ENCODE assay signal across 8 cellular contexts in the genomic region with DNA sequence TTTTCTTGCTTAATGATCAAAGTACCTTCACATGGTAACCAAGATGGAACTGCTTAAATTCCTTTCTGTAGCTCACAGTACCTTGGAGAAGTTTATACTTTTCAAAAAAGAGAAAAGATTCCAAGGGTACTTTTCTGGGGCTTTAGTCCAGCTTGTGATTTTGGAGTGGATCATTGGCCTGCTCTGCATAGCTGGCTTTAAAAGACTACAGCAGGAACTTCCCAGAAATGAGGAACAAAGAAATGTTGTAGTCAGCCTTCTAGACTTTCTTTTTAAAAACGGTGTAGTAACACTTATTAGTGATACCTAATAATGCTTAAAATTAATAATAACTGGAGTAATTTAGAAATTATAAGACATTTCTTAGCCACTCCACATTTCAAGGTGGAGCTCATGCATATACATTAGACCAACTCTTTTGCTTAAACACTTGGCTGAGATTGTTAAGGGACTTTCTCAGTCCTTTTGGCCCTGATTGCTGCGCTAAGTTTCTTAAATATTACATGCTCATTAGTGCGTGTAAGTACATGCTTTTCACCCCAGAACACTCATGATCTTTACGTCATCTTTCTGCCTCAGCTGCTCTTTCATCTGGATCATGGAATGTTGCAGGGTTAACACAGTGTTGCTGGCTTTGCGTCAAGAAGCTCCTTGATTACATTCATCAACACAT. TPM values are rescaled to one million over a fixed set of nuclear protein-coding genes. Genes with fewer than 3 reads are reported as not detected.
DNase-seq lines count a peak whose midpoint lies in the region; ATAC-seq, FAIRE-seq and TF ChIP-seq lines count a peak whose summit lies in the region.

No MANE protein-coding gene starts in this region.

- H3K9me3 Mint-ChIP-seq in Calu3 (ENCODE audit: low read depth, unreplicated experiment): no peaks in the 10 kb centered on the region

- no peaks in the 10 kb centered on the region for H3K27me3 Mint-ChIP-seq in Calu3 (ENCODE audit: unreplicated experiment)

- intact Hi-C loops in head of caudate nucleus (cut with DNase I): no loop called here
- intact Hi-C loops in Calu3 (cut with micrococcal nuclease; ENCODE audit: unreplicated experiment): no loop called here

- CTCF ChIA-PET in Calu3 (lab: Charles Lee): no interaction called here

- H3K27ac ChIP-seq in WERI-Rb-1: no peak overlapping the region

- H3K9me3 ChIP-seq in WERI-Rb-1 (ENCODE audit: severe bottlenecking): no peaks in the 10 kb centered on the region

- no peak overlapping the region for H3K27ac Mint-ChIP-seq in Calu3 (ENCODE audit: unreplicated experiment)

- no TSS peak for BruUV-seq in Calu3 (replicated peaks; lab: Mats Ljungman, UMichigan)

- no peak overlapping the region for H3K4me3 Mint-ChIP-seq in Calu3 (ENCODE audit: low read depth, unreplicated experiment)

- peaks cover 12% of the 10 kb centered on the region for H3K36me3 ChIP-seq in WERI-Rb-1

- no peak for TF ChIP-seq POLR2A in GM12891 (IDR thresholded peaks at IDR 0.05; ENCODE audit: low read depth, low read length)

- TF ChIP-seq CTCF in WERI-Rb-1 (IDR thresholded peaks at IDR 0.05; ENCODE audit: low read depth, low read length): no peak
- TF ChIP-seq CTCF in Calu3 (IDR thresholded peaks at IDR 0.05; ENCODE audit: unreplicated experiment): no peak

- H3K4me3 ChIP-seq in WERI-Rb-1 (ENCODE audit: low read depth, low read length): no peak overlapping the region

- H3K36me3 Mint-ChIP-seq in Calu3 (ENCODE audit: insufficient read depth, unreplicated experiment): peaks cover 22% of the 10 kb centered on the region

- no peak for FAIRE-seq in GM12891 (lab: Jason Lieb, UNC)

- ATAC-seq in GM21515 (IDR thresholded peaks at IDR 0.05; ENCODE audit: unreplicated experiment) (peak; percentile 34), HG03442 (IDR thresholded peaks at IDR 0.05; ENCODE audit: unreplicated experiment) (peak; percentile 21)

- no peaks in the 10 kb centered on the region for H3K27me3 ChIP-seq in WERI-Rb-1 (ENCODE audit: insufficient read depth, low read depth, severe bottlenecking)

- no peak for DNase-seq in GM12891 (ENCODE audit: insufficient read length, low spot score)
- DNase-seq in kidney glomerular epithelial cell (lab: John Stamatoyannopoulos, UW): peak; percentile 66
- no peak for DNase-seq in WERI-Rb-1
- DNase-seq in OCI-M2 (lab: John Stamatoyannopoulos, UW; ENCODE audit: unreplicated experiment): no peak
- no peak for DNase-seq in head of caudate nucleus
- DNase-seq in Calu3: no peak

- H3K4me1 Mint-ChIP-seq in Calu3 (ENCODE audit: low read depth, unreplicated experiment): peaks cover 17% of the 10 kb centered on the region

TF ChIP-seq in GM12891, 5 proteins besides CTCF, POLR2A, EP300 and RAD21:
- TF ChIP-seq SPI1 (IDR thresholded peaks at IDR 0.05; ENCODE audit: low read depth, low read length): no peak
- peak; percentile 81 for TF ChIP-seq POU2F2 (IDR thresholded peaks at IDR 0.05; ENCODE audit: low read depth, low read length)
- TF ChIP-seq TAF1 (IDR thresholded peaks at IDR 0.05; ENCODE audit: low read depth, low read length): no peak
TF ChIP-seq in GM12891: peak in this region for 1.

RNA-seq across cellular contexts. Expression of gene SDCCAG8, which starts 57.3 kb away (rescaled TPM):
- 12.8 TPM for polyA plus RNA-seq in GM12891 (2012; ENCODE audit: low read depth, missing spikeins)
- total RNA-seq in Calu3 (2022): 52.0 and 67.3 TPM in 2 replicates

RNA-seq across cellular contexts. Expression of gene CEP170, which starts 58.0 kb away (rescaled TPM):
- polyA plus RNA-seq in GM12891 (2012; ENCODE audit: low read depth, missing spikeins): 14.7 TPM
- total RNA-seq in Calu3 (2022): 86.7 and 133 TPM in 2 replicates
